2 cellular contexts compared by ENCODE assay signal in genomic region chr17:40122944-40123810, GRCh38.
A peak's percentile ranks its signal among the peaks of the same experiment; 100 is the strongest.
TF ChIP-seq lines count a peak whose summit lies in the region.

No MANE protein-coding gene starts in this region.

TF ChIP-seq in GM12891, 5 proteins besides CTCF, POLR2A, EP300 and RAD21:
- TF ChIP-seq POLR2AphosphoS5 (IDR thresholded peaks at IDR 0.05; ENCODE audit: low read depth, low read length) (0 out of 2 replicates have a peak, but pooled peaks have one; percentile 15), TAF1 (IDR thresholded peaks at IDR 0.05; ENCODE audit: low read depth, low read length) (no peak)

TF ChIP-seq in IMR-90, 13 proteins besides CTCF, POLR2A, EP300 and RAD21:
- TF ChIP-seq RFX5 (IDR thresholded peaks at IDR 0.05; ENCODE audit: low read depth, low read length) (no peak), MAZ (IDR thresholded peaks at IDR 0.05; ENCODE audit: borderline replicate concordance, low read depth, low read length) (peak; percentile 37; the same call in 1 of the 2 replicates), MXI1 (IDR thresholded peaks at IDR 0.05; ENCODE audit: borderline replicate concordance, low read depth, low read length) (peak; percentile 41; the same call in 1 of the 2 replicates)
